1 cellular context compared by ENCODE assay signal in the genomic region with DNA sequence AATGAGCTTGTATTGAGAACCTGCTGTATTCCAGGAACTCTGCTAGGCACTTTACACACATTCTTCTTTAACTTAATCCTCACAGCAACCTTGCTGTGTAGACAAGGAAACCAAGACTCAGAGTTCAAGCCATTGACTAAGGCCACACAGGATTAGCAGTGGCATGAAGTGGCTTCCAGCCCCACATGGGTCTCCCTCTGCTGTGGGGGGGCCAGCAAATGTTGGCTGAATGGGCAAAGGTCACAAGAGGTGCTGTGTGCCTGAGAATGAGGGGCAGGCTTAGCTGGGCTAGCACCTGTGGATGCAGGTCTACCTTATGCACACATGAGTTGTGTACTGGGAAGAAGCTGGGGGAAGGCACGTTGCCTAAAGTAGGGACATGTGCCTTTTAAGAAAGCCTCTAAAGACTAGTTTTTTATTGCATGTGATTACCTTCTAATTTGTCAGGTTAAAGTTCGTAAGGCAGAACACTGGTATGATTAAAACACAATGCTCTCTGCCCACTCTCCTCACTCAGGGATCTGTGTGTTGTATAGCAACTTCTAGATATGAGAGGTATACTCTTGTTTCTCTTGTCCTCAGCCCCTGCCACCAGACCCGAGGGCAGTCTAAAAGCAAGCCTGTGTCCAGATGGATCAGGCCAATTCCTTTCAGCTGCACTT.
TF ChIP-seq lines count a peak whose summit lies in the region.

No MANE protein-coding gene starts in this region.

TF ChIP-seq in GM23338, 12 proteins besides CTCF, POLR2A, EP300 and RAD21:
- TF ChIP-seq ZNF462 (CRISPR knock-in tag; IDR thresholded peaks at IDR 0.05) (no peak), STAT1 (IDR thresholded peaks at IDR 0.05; ENCODE audit: unreplicated experiment) (no peak), POLR2AphosphoS5 (IDR thresholded peaks at IDR 0.05; ENCODE audit: low read depth) (no peak), CREB1 (CRISPR knock-in tag; IDR thresholded peaks at IDR 0.05; ENCODE audit: low read depth) (no peak), EZH2 (IDR thresholded peaks at IDR 0.05; ENCODE audit: low read depth, unreplicated experiment) (no peak), NANOG (IDR thresholded peaks at IDR 0.05; ENCODE audit: borderline replicate concordance) (no peak), ZNF114 (CRISPR knock-in tag; IDR thresholded peaks at IDR 0.05) (no peak), EZH2phosphoT487 (IDR thresholded peaks at IDR 0.05; ENCODE audit: unreplicated experiment) (no peak), ETS1 (IDR thresholded peaks at IDR 0.05) (no peak), JUNB (IDR thresholded peaks at IDR 0.05; ENCODE audit: unreplicated experiment) (no peak), ZNF331 (CRISPR knock-in tag; IDR thresholded peaks at IDR 0.05; ENCODE audit: low read depth) (no peak)
- TF ChIP-seq, protein P1, sequence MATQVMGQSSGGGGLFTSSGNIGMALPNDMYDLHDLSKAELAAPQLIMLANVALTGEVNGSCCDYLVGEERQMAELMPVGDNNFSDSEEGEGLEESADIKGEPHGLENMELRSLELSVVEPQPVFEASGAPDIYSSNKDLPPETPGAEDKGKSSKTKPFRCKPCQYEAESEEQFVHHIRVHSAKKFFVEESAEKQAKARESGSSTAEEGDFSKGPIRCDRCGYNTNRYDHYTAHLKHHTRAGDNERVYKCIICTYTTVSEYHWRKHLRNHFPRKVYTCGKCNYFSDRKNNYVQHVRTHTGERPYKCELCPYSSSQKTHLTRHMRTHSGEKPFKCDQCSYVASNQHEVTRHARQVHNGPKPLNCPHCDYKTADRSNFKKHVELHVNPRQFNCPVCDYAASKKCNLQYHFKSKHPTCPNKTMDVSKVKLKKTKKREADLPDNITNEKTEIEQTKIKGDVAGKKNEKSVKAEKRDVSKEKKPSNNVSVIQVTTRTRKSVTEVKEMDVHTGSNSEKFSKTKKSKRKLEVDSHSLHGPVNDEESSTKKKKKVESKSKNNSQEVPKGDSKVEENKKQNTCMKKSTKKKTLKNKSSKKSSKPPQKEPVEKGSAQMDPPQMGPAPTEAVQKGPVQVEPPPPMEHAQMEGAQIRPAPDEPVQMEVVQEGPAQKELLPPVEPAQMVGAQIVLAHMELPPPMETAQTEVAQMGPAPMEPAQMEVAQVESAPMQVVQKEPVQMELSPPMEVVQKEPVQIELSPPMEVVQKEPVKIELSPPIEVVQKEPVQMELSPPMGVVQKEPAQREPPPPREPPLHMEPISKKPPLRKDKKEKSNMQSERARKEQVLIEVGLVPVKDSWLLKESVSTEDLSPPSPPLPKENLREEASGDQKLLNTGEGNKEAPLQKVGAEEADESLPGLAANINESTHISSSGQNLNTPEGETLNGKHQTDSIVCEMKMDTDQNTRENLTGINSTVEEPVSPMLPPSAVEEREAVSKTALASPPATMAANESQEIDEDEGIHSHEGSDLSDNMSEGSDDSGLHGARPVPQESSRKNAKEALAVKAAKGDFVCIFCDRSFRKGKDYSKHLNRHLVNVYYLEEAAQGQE (IDR thresholded peaks at IDR 0.05; ENCODE audit: unreplicated experiment), result no peak
